ENCODE assay signal across 17 cellular contexts in genomic region chrX:17654116-17654515, GRCh38.
DNase-seq lines count a peak whose midpoint lies in the region; ATAC-seq and TF ChIP-seq lines count a peak whose summit lies in the region.
"Had no signal": no experiment of that assay in that cellular context is flagged by ENCODE, and none has a peak within 500 bp of the region (broad histone marks: within the 10 kb centered on the region; RNA-seq: fewer than 3 reads in every experiment).

No MANE protein-coding gene starts in this region.

- WGBS in gastroesophageal sphincter (ENCODE audit: low coverage in 1 of 2), 2 donors: 43 to 100% methylated on average over 1 of the region's 3 CpGs

- H3K27ac Mint-ChIP-seq in activated T-helper 2 cell treated with anti-CD3 and anti-CD28 coated beads, Interferon-gamma antibody, Interleukin-2, Interleukin-4, amounts not matched to agents 10 μg/mL and 5 μg/mL and 100 μg/mL, durations not matched to agents 14 hours and 24 hours and 36 hours: peak overlapping the region; percentile 80
- H3K27ac Mint-ChIP-seq in stimulated activated naive B cell treated with anti-CD40 and anti-IgM and Interleukin-4, amounts not matched to agents 10 μg/mL and 1 μg/mL and 100 μg/mL, for 72 hours: no peak overlapping the region

- H3K9me3 Mint-ChIP-seq in activated T-helper 2 cell treated with anti-CD3 and anti-CD28 coated beads, Interferon-gamma antibody, Interleukin-2, Interleukin-4, amounts not matched to agents 10 μg/mL and 5 μg/mL and 100 μg/mL, durations not matched to agents 14 hours and 24 hours and 36 hours: peaks cover 5% of the 10 kb centered on the region
- H3K9me3 Mint-ChIP-seq in stimulated activated naive B cell treated with anti-CD40 and anti-IgM and Interleukin-4, amounts not matched to agents 10 μg/mL and 1 μg/mL and 100 μg/mL, for 72 hours: peaks cover 1 to 7% of the 10 kb centered on the region in 2 donors

- intact Hi-C loops in activated T-helper 2 cell treated with anti-CD3 and anti-CD28 coated beads, Interferon-gamma antibody, Interleukin-2, Interleukin-4, amounts not matched to agents 10 μg/mL and 5 μg/mL and 100 μg/mL, durations not matched to agents 14 hours and 24 hours and 36 hours (cut with micrococcal nuclease): loop anchor here (10.0 kb wide), 1 partner anchor 59 kb away; no protein-coding TSS in a partner anchor

- peaks cover 4% of the 10 kb centered on the region for H3K36me3 Mint-ChIP-seq in activated T-helper 2 cell treated with anti-CD3 and anti-CD28 coated beads, Interferon-gamma antibody, Interleukin-2, Interleukin-4, amounts not matched to agents 10 μg/mL and 5 μg/mL and 100 μg/mL, durations not matched to agents 14 hours and 24 hours and 36 hours (ENCODE audit: low read depth)
- H3K36me3 Mint-ChIP-seq in stimulated activated naive B cell treated with anti-CD40 and anti-IgM and Interleukin-4, amounts not matched to agents 10 μg/mL and 1 μg/mL and 100 μg/mL, for 72 hours: no peaks in the 10 kb centered on the region

- peak; percentile 30 for DNase-seq in activated naive CD4-positive, alpha-beta T cell treated with Interleukin-2 at 50 U/mL for 16 hours
- no peak for DNase-seq in activated naive CD4-positive, alpha-beta T cell (lab: John Stamatoyannopoulos, UW)
- DNase-seq in activated T-helper 2 cell treated with anti-CD3 and anti-CD28 coated beads, Interferon-gamma antibody, Interleukin-2, Interleukin-4, amounts not matched to agents 10 μg/mL and 5 μg/mL and 100 μg/mL, durations not matched to agents 14 hours and 24 hours and 36 hours (ENCODE audit: low spot score): peak; percentile 8
- DNase-seq in stimulated activated CD4-positive, alpha-beta T cell treated with anti-CD3 and anti-CD28 coated beads, Interleukin-12 subunit alpha, Interleukin-12 subunit beta, amount 100 ng/mL, for 4 hours: peak; percentile 41
- DNase-seq in GOT3 (lab: John Stamatoyannopoulos, UW) (no peak), HCEC 1CT (no peak)
- no peak for DNase-seq in stimulated activated naive B cell treated with anti-CD40 and anti-IgM and Interleukin-4, amounts not matched to agents 10 μg/mL and 1 μg/mL and 100 μg/mL, for 72 hours
- DNase-seq: DMS53, erythroblast, NCI-H1417 treated with DMSO at 0.1 percent for 48 hours, NCI-H510A treated with DMSO at 0.1 percent for 48 hours, upper lobe of left lung had no signal

- peaks cover 18% of the 10 kb centered on the region for H3K4me1 Mint-ChIP-seq in activated T-helper 2 cell treated with anti-CD3 and anti-CD28 coated beads, Interferon-gamma antibody, Interleukin-2, Interleukin-4, amounts not matched to agents 10 μg/mL and 5 μg/mL and 100 μg/mL, durations not matched to agents 14 hours and 24 hours and 36 hours (ENCODE audit: low read depth)
- peaks cover 6 to 11% of the 10 kb centered on the region in 2 donors for H3K4me1 Mint-ChIP-seq in stimulated activated naive B cell treated with anti-CD40 and anti-IgM and Interleukin-4, amounts not matched to agents 10 μg/mL and 1 μg/mL and 100 μg/mL, for 72 hours

- TF ChIP-seq POLR2A in gastroesophageal sphincter (IDR thresholded peaks at IDR 0.05): no peak

- TF ChIP-seq CTCF in gastroesophageal sphincter (IDR thresholded peaks at IDR 0.05): no peak

- no peak overlapping the region for H3K4me3 ChIP-seq in gastroesophageal sphincter
- H3K4me3 ChIP-seq: cardiac muscle cell, HAP-1, lung, upper lobe of left lung had no signal

- no peak for TF ChIP-seq EP300 in gastroesophageal sphincter (IDR thresholded peaks at IDR 0.05)

- no peak for ATAC-seq in stimulated activated naive B cell treated with anti-CD40 and anti-IgM and Interleukin-4, amounts not matched to agents 10 μg/mL and 1 μg/mL and 100 μg/mL, for 72 hours (replicated peaks)
- ATAC-seq in gastroesophageal sphincter: no peak
- ATAC-seq: Right ventricle myocardium inferior had no signal

- peaks cover 0 to 21% (median 0%) of the 10 kb centered on the region in 3 donors for H3K4me1 ChIP-seq in gastroesophageal sphincter
- H3K4me1 ChIP-seq: HAP-1 had no signal

- H3K27ac ChIP-seq in gastroesophageal sphincter: no peak overlapping the region
- H3K27ac ChIP-seq: cardiac muscle cell, upper lobe of left lung had no signal

- H3K4me3 Mint-ChIP-seq in activated T-helper 2 cell treated with anti-CD3 and anti-CD28 coated beads, Interferon-gamma antibody, Interleukin-2, Interleukin-4, amounts not matched to agents 10 μg/mL and 5 μg/mL and 100 μg/mL, durations not matched to agents 14 hours and 24 hours and 36 hours (ENCODE audit: low read depth): no peak overlapping the region
- no peak overlapping the region for H3K4me3 Mint-ChIP-seq in stimulated activated naive B cell treated with anti-CD40 and anti-IgM and Interleukin-4, amounts not matched to agents 10 μg/mL and 1 μg/mL and 100 μg/mL, for 72 hours

- H3K9me3 ChIP-seq in gastroesophageal sphincter: no peaks in the 10 kb centered on the region
- H3K9me3 ChIP-seq: HAP-1, upper lobe of left lung had no signal

- H3K27me3 Mint-ChIP-seq in activated T-helper 2 cell treated with anti-CD3 and anti-CD28 coated beads, Interferon-gamma antibody, Interleukin-2, Interleukin-4, amounts not matched to agents 10 μg/mL and 5 μg/mL and 100 μg/mL, durations not matched to agents 14 hours and 24 hours and 36 hours (ENCODE audit: low read depth): peaks cover 7% of the 10 kb centered on the region
- H3K27me3 Mint-ChIP-seq in stimulated activated naive B cell treated with anti-CD40 and anti-IgM and Interleukin-4, amounts not matched to agents 10 μg/mL and 1 μg/mL and 100 μg/mL, for 72 hours: peaks cover 30 to 36% of the 10 kb centered on the region in 2 donors

- H3K36me3 ChIP-seq in gastroesophageal sphincter: no peaks in the 10 kb centered on the region
- H3K36me3 ChIP-seq: cardiac muscle cell, HAP-1, upper lobe of left lung had no signal

- H3K27me3 ChIP-seq in gastroesophageal sphincter: peaks cover 4% of the 10 kb centered on the region
- H3K27me3 ChIP-seq: upper lobe of left lung had no signal

Comparison
In these comparisons a context has a peak if more than half of its experiments do, and no peak if none do; other contexts are left out.
1. DNase-seq: peak in activated naive CD4-positive, alpha-beta T cell treated with Interleukin-2 at 50 U/mL for 16 hours (single experiment), activated T-helper 2 cell treated with anti-CD3 and anti-CD28 coated beads, Interferon-gamma antibody, Interleukin-2, Interleukin-4, amounts not matched to agents 10 μg/mL and 5 μg/mL and 100 μg/mL, durations not matched to agents 14 hours and 24 hours and 36 hours (single experiment) and stimulated activated CD4-positive, alpha-beta T cell treated with anti-CD3 and anti-CD28 coated beads, Interleukin-12 subunit alpha, Interleukin-12 subunit beta, amount 100 ng/mL, for 4 hours (single experiment); none in activated naive CD4-positive, alpha-beta T cell (0 of 4), GOT3 (single experiment), stimulated activated naive B cell treated with anti-CD40 and anti-IgM and Interleukin-4, amounts not matched to agents 10 μg/mL and 1 μg/mL and 100 μg/mL, for 72 hours (single experiment) and HCEC 1CT (single experiment).